In the genomic region with DNA sequence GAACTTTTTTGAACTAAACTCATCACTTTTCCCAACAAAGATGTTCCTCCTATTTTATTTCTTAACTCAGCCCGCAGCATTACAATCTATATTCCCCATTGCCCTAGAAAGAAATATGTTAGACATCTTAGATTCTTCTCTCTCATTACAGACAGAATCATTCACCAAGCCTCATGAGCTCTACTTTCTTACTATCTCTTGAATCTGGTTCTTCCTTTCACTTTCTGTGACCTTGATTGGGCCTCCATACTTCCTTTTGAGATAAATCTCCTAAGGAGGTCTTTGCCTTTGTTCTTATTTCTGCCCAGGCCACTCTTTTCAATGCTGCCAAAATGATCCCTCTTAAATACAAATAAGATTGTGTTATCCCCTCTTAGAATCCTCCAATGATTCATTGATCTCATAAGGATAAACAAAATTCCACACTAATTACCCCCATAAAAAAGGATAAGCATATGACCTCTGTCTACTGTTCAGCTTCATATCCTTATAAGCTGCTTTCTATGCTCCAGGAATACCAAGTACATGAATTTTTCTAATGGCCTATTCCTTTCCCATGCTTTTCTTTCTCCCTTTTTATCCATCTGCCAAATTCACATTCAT, we compare ENCODE assay signal across 17 cellular contexts.
DNase-seq lines count a peak whose midpoint lies in the region; ATAC-seq and TF ChIP-seq lines count a peak whose summit lies in the region.
"Had no signal": no experiment of that assay in that cellular context is flagged by ENCODE, and none has a peak within 500 bp of the region (broad histone marks: within the 10 kb centered on the region; RNA-seq: fewer than 3 reads in every experiment).

No MANE protein-coding gene starts in this region.

- H3K36me3 Mint-ChIP-seq in T-helper 1 cell treated with Interleukin-12 subunit alpha and Interleukin-12 subunit beta and Interleukin-4 antibody, amounts not matched to agents 30 μg/mL and 1 μg/mL, for 36 hours (ENCODE audit: low read depth): peaks cover 36% of the 10 kb centered on the region
- H3K36me3 Mint-ChIP-seq in HFFc6 (ENCODE audit: low read depth): no peaks in the 10 kb centered on the region
- H3K36me3 Mint-ChIP-seq in activated T-helper 2 cell treated with anti-CD3 and anti-CD28 coated beads, Interferon-gamma antibody, Interleukin-2, Interleukin-4, amounts not matched to agents 10 μg/mL and 5 μg/mL and 100 μg/mL, durations not matched to agents 14 hours and 24 hours and 36 hours (ENCODE audit: low read depth): peaks cover 49% of the 10 kb centered on the region
- peaks cover 16% of the 10 kb centered on the region for H3K36me3 Mint-ChIP-seq in natural killer cell treated with Interleukin-12 subunit alpha and Interleukin-12 subunit beta and Interleukin-15 and Interleukin-18, amount 100 ng/mL, for 72 hours
- H3K36me3 Mint-ChIP-seq: type B pancreatic cell had no signal

- no peak for TF ChIP-seq CTCF in HFFc6 (IDR thresholded peaks at IDR 0.05)

- no peak for ATAC-seq in natural killer cell treated with Interleukin-12 subunit alpha and Interleukin-12 subunit beta and Interleukin-15 and Interleukin-18, amount 100 ng/mL, for 72 hours
- ATAC-seq: stimulated activated memory B cell treated with anti-CD40 and anti-IgM and Interleukin-4, amounts not matched to agents 10 μg/mL and 1 μg/mL and 100 μg/mL, for 72 hours had no signal

- peaks cover 20% of the 10 kb centered on the region for H3K4me1 Mint-ChIP-seq in T-helper 1 cell treated with Interleukin-12 subunit alpha and Interleukin-12 subunit beta and Interleukin-4 antibody, amounts not matched to agents 30 μg/mL and 1 μg/mL, for 36 hours (ENCODE audit: low read depth)
- H3K4me1 Mint-ChIP-seq in HFFc6 (ENCODE audit: low read depth): peaks cover 54% of the 10 kb centered on the region
- peaks cover 28% of the 10 kb centered on the region for H3K4me1 Mint-ChIP-seq in activated T-helper 2 cell treated with anti-CD3 and anti-CD28 coated beads, Interferon-gamma antibody, Interleukin-2, Interleukin-4, amounts not matched to agents 10 μg/mL and 5 μg/mL and 100 μg/mL, durations not matched to agents 14 hours and 24 hours and 36 hours (ENCODE audit: low read depth)
- peaks cover 18 to 23% of the 10 kb centered on the region in 2 donors for H3K4me1 Mint-ChIP-seq in natural killer cell treated with Interleukin-12 subunit alpha and Interleukin-12 subunit beta and Interleukin-15 and Interleukin-18, amount 100 ng/mL, for 72 hours (ENCODE audit: low read depth in 2 of 2)

- H3K27me3 Mint-ChIP-seq in T-helper 1 cell treated with Interleukin-12 subunit alpha and Interleukin-12 subunit beta and Interleukin-4 antibody, amounts not matched to agents 30 μg/mL and 1 μg/mL, for 36 hours (ENCODE audit: low read depth): no peaks in the 10 kb centered on the region
- H3K27me3 Mint-ChIP-seq in HFFc6 (ENCODE audit: insufficient read depth): 0 out of 2 replicates have a peak, but pooled peaks cover 1% of the 10 kb centered on the region
- no peaks in the 10 kb centered on the region for H3K27me3 Mint-ChIP-seq in activated T-helper 2 cell treated with anti-CD3 and anti-CD28 coated beads, Interferon-gamma antibody, Interleukin-2, Interleukin-4, amounts not matched to agents 10 μg/mL and 5 μg/mL and 100 μg/mL, durations not matched to agents 14 hours and 24 hours and 36 hours (ENCODE audit: low read depth)
- H3K27me3 Mint-ChIP-seq in natural killer cell treated with Interleukin-12 subunit alpha and Interleukin-12 subunit beta and Interleukin-15 and Interleukin-18, amount 100 ng/mL, for 72 hours: no peaks in the 10 kb centered on the region
- H3K27me3 Mint-ChIP-seq: activated CD4-positive, alpha-beta T cell treated with anti-CD3 and anti-CD28 coated beads, Interleukin-2, amount 10 ng/mL, durations not matched to agents 7 days and 5 days; stimulated activated memory B cell treated with anti-CD40 and anti-IgM and Interleukin-4, amounts not matched to agents 10 μg/mL and 1 μg/mL and 100 μg/mL, for 72 hours had no signal

- no peaks in the 10 kb centered on the region for H3K9me3 Mint-ChIP-seq in T-helper 1 cell treated with Interleukin-12 subunit alpha and Interleukin-12 subunit beta and Interleukin-4 antibody, amounts not matched to agents 30 μg/mL and 1 μg/mL, for 36 hours
- no peaks in the 10 kb centered on the region for H3K9me3 Mint-ChIP-seq in HFFc6
- no peaks in the 10 kb centered on the region for H3K9me3 Mint-ChIP-seq in activated T-helper 2 cell treated with anti-CD3 and anti-CD28 coated beads, Interferon-gamma antibody, Interleukin-2, Interleukin-4, amounts not matched to agents 10 μg/mL and 5 μg/mL and 100 μg/mL, durations not matched to agents 14 hours and 24 hours and 36 hours
- peaks cover 4% of the 10 kb centered on the region for H3K9me3 Mint-ChIP-seq in natural killer cell treated with Interleukin-12 subunit alpha and Interleukin-12 subunit beta and Interleukin-15 and Interleukin-18, amount 100 ng/mL, for 72 hours

- intact Hi-C loops in activated T-helper 2 cell treated with anti-CD3 and anti-CD28 coated beads, Interferon-gamma antibody, Interleukin-2, Interleukin-4, amounts not matched to agents 10 μg/mL and 5 μg/mL and 100 μg/mL, durations not matched to agents 14 hours and 24 hours and 36 hours (cut with micrococcal nuclease): no loop called here

- H3K4me3 Mint-ChIP-seq in T-helper 1 cell treated with Interleukin-12 subunit alpha and Interleukin-12 subunit beta and Interleukin-4 antibody, amounts not matched to agents 30 μg/mL and 1 μg/mL, for 36 hours: no peak overlapping the region
- H3K4me3 Mint-ChIP-seq in HFFc6: no peak overlapping the region
- H3K4me3 Mint-ChIP-seq in activated T-helper 2 cell treated with anti-CD3 and anti-CD28 coated beads, Interferon-gamma antibody, Interleukin-2, Interleukin-4, amounts not matched to agents 10 μg/mL and 5 μg/mL and 100 μg/mL, durations not matched to agents 14 hours and 24 hours and 36 hours (ENCODE audit: low read depth): no peak overlapping the region
- H3K4me3 Mint-ChIP-seq in natural killer cell treated with Interleukin-12 subunit alpha and Interleukin-12 subunit beta and Interleukin-15 and Interleukin-18, amount 100 ng/mL, for 72 hours: no peak overlapping the region
- H3K4me3 Mint-ChIP-seq: activated CD4-positive, alpha-beta T cell treated with anti-CD3 and anti-CD28 coated beads, Interleukin-2, amount 10 ng/mL, durations not matched to agents 7 days and 5 days; stimulated activated memory B cell treated with anti-CD40 and anti-IgM and Interleukin-4, amounts not matched to agents 10 μg/mL and 1 μg/mL and 100 μg/mL, for 72 hours; type B pancreatic cell had no signal

- DNase-seq in T-helper 1 cell (no peak), HFFc6 (no peak), NCI-H510A (lab: John Stamatoyannopoulos, UW) (no peak), NCI-H526 (lab: John Stamatoyannopoulos, UW) (no peak), DMS153 (lab: John Stamatoyannopoulos, UW) (no peak)
- DNase-seq in activated T-helper 2 cell treated with anti-CD3 and anti-CD28 coated beads, Interferon-gamma antibody, Interleukin-2, Interleukin-4, amounts not matched to agents 10 μg/mL and 5 μg/mL and 100 μg/mL, durations not matched to agents 14 hours and 24 hours and 36 hours (ENCODE audit: low spot score): no peak
- no peak for DNase-seq in natural killer cell treated with Interleukin-12 subunit alpha and Interleukin-12 subunit beta and Interleukin-15 and Interleukin-18, amount 100 ng/mL, for 72 hours (ENCODE audit: low spot score)
- DNase-seq: activated CD4-positive, alpha-beta T cell treated with anti-CD3 and anti-CD28 coated beads, Interleukin-2, amount 10 ng/mL, durations not matched to agents 7 days and 5 days; aorta; islet precursor cell; MG63; NCI-H187; stimulated activated CD4-positive, alpha-beta T cell treated with anti-CD3 and anti-CD28 coated beads, Interleukin-12 subunit alpha, Interleukin-12 subunit beta, amount 100 ng/mL, for 4 hours; T1000 had no signal

- H3K27ac Mint-ChIP-seq in T-helper 1 cell treated with Interleukin-12 subunit alpha and Interleukin-12 subunit beta and Interleukin-4 antibody, amounts not matched to agents 30 μg/mL and 1 μg/mL, for 36 hours: peak overlapping the region; percentile 4
- peak overlapping the region; percentile 9; the same call in 1 of the 2 replicates for H3K27ac Mint-ChIP-seq in HFFc6
- peak overlapping the region; percentile 66 for H3K27ac Mint-ChIP-seq in activated T-helper 2 cell treated with anti-CD3 and anti-CD28 coated beads, Interferon-gamma antibody, Interleukin-2, Interleukin-4, amounts not matched to agents 10 μg/mL and 5 μg/mL and 100 μg/mL, durations not matched to agents 14 hours and 24 hours and 36 hours
- H3K27ac Mint-ChIP-seq in natural killer cell treated with Interleukin-12 subunit alpha and Interleukin-12 subunit beta and Interleukin-15 and Interleukin-18, amount 100 ng/mL, for 72 hours: peak overlapping the region; percentile 6
- H3K27ac Mint-ChIP-seq: stimulated activated memory B cell treated with anti-CD40 and anti-IgM and Interleukin-4, amounts not matched to agents 10 μg/mL and 1 μg/mL and 100 μg/mL, for 72 hours; type B pancreatic cell had no signal

Comparison
In these comparisons a context has a peak if more than half of its experiments do, and no peak if none do; other contexts are left out.
1. H3K27ac Mint-ChIP-seq: peak in every context shown above with its lines; median percentile 66 in activated T-helper 2 cell treated with anti-CD3 and anti-CD28 coated beads, Interferon-gamma antibody, Interleukin-2, Interleukin-4, amounts not matched to agents 10 μg/mL and 5 μg/mL and 100 μg/mL, durations not matched to agents 14 hours and 24 hours and 36 hours; 9 in HFFc6; 6 in natural killer cell treated with Interleukin-12 subunit alpha and Interleukin-12 subunit beta and Interleukin-15 and Interleukin-18, amount 100 ng/mL, for 72 hours; 4 in T-helper 1 cell treated with Interleukin-12 subunit alpha and Interleukin-12 subunit beta and Interleukin-4 antibody, amounts not matched to agents 30 μg/mL and 1 μg/mL, for 36 hours.